Comparison of ENCODE assay signal across 1 cellular context in the genomic region with DNA sequence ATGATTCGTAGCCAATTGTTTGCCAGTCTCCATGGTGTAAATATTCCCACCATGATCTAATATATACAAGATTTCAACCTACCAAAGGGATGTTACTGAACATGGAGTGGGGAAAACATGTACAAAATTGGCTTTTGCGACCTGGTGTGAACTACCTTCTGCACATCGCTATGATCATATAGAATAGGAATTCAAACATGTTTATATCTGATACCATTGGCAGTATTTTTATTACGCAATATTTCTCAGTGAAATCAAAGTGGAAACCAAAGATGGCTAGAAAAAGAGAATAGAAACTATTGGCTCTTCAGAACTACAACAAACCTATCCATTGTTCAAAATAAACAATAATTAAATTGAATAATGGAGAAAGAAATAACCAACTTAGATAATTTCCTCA.
TF ChIP-seq lines count a peak whose summit lies in the region.

No MANE protein-coding gene starts in this region.

TF ChIP-seq in IMR-90, 13 proteins besides CTCF, POLR2A, EP300 and RAD21 (continued from another document):
- TF ChIP-seq RCOR1 (IDR thresholded peaks at IDR 0.05; ENCODE audit: insufficient replicate concordance, low read length) = no peak
- TF ChIP-seq SMC3 (IDR thresholded peaks at IDR 0.05; ENCODE audit: low read depth, low read length) = no peak
- TF ChIP-seq MXI1 (IDR thresholded peaks at IDR 0.05; ENCODE audit: borderline replicate concordance, low read depth, low read length) = no peak
- TF ChIP-seq BHLHE40 (IDR thresholded peaks at IDR 0.05; ENCODE audit: low read depth, low read length) = no peak
- TF ChIP-seq RFX5 (IDR thresholded peaks at IDR 0.05; ENCODE audit: low read depth, low read length) = no peak
